In genomic region chr13:49499889-49500660, GRCh38 we compare ENCODE assay signal across 11 cellular contexts.
DNase-seq lines count a peak whose midpoint lies in the region; ATAC-seq and TF ChIP-seq lines count a peak whose summit lies in the region.
"Had no signal": no experiment of that assay in that cellular context is flagged by ENCODE, and none has a peak within 500 bp of the region (broad histone marks: within the 10 kb centered on the region; RNA-seq: fewer than 3 reads in every experiment).

No MANE protein-coding gene starts in this region.

- CTCF ChIA-PET in activated naive CD4-positive, alpha-beta T cell treated with anti-CD3 and anti-CD28 coated beads, Interleukin-2, amount 10 ng/mL, durations not matched to agents 7 days and 5 days (lab: Charles Lee), result no interaction called here

- ATAC-seq in HG03520 (IDR thresholded peaks at IDR 0.05; ENCODE audit: unreplicated experiment), result no peak
- no peak for ATAC-seq in GM21447 (IDR thresholded peaks at IDR 0.05; ENCODE audit: unreplicated experiment)
- ATAC-seq in HG03135 (IDR thresholded peaks at IDR 0.05; ENCODE audit: unreplicated experiment), result no peak
- ATAC-seq: left colon had no signal

- TF ChIP-seq CTCF in foreskin fibroblast (IDR thresholded peaks at IDR 0.05; ENCODE audit: low read depth, low read length), result no peak

- H3K4me3 ChIP-seq in foreskin fibroblast (ENCODE audit: low read depth in 1 of 2, low read length in 2 of 2), result peak overlapping the region; percentile 9 to 10
- H3K4me3 ChIP-seq: MG63, tibial nerve had no signal

- peaks cover 40% of the 10 kb centered on the region for H3K36me3 Mint-ChIP-seq in activated naive CD4-positive, alpha-beta T cell treated with anti-CD3 and anti-CD28 coated beads, Interleukin-2, amount 10 ng/mL, durations not matched to agents 7 days and 5 days

- H3K27me3 Mint-ChIP-seq in activated naive CD4-positive, alpha-beta T cell treated with anti-CD3 and anti-CD28 coated beads, Interleukin-2, amount 10 ng/mL, durations not matched to agents 7 days and 5 days, result no peaks in the 10 kb centered on the region

- H3K27ac Mint-ChIP-seq in activated naive CD4-positive, alpha-beta T cell treated with anti-CD3 and anti-CD28 coated beads, Interleukin-2, amount 10 ng/mL, durations not matched to agents 7 days and 5 days, result peak overlapping the region; percentile 35

- H3K4me1 Mint-ChIP-seq in activated naive CD4-positive, alpha-beta T cell treated with anti-CD3 and anti-CD28 coated beads, Interleukin-2, amount 10 ng/mL, durations not matched to agents 7 days and 5 days, result peaks cover 48% of the 10 kb centered on the region

- H3K4me3 Mint-ChIP-seq in activated naive CD4-positive, alpha-beta T cell treated with anti-CD3 and anti-CD28 coated beads, Interleukin-2, amount 10 ng/mL, durations not matched to agents 7 days and 5 days, result no peak overlapping the region

- H3K9me3 Mint-ChIP-seq in activated naive CD4-positive, alpha-beta T cell treated with anti-CD3 and anti-CD28 coated beads, Interleukin-2, amount 10 ng/mL, durations not matched to agents 7 days and 5 days, result no peaks in the 10 kb centered on the region

- peak; percentile 17 for DNase-seq in stimulated activated CD4-positive, alpha-beta T cell treated with anti-CD3 and anti-CD28 coated beads, Interleukin-4, amount 100 ng/mL, for 24 hours
- no peak for DNase-seq in stimulated activated CD4-positive, alpha-beta T cell treated with anti-CD3 and anti-CD28 coated beads, Interleukin-4, amount 100 ng/mL, for 4 hours
- peak; percentile 29 for DNase-seq in activated naive CD4-positive, alpha-beta T cell treated with anti-CD3 and anti-CD28 coated beads, Interleukin-2, amount 10 ng/mL, durations not matched to agents 7 days and 5 days
- DNase-seq in foreskin fibroblast (peak; percentile 49 to 70), DMS 273 (lab: John Stamatoyannopoulos, UW; ENCODE audit: unreplicated experiment) (no peak)
- DNase-seq: left colon, MG63 had no signal

Comparison
In these comparisons a context has a peak if more than half of its experiments do, and no peak if none do; other contexts are left out.
1. DNase-seq: peak in stimulated activated CD4-positive, alpha-beta T cell treated with anti-CD3 and anti-CD28 coated beads, Interleukin-4, amount 100 ng/mL, for 24 hours (single experiment), activated naive CD4-positive, alpha-beta T cell treated with anti-CD3 and anti-CD28 coated beads, Interleukin-2, amount 10 ng/mL, durations not matched to agents 7 days and 5 days (single experiment) and foreskin fibroblast (2 of 2); none in stimulated activated CD4-positive, alpha-beta T cell treated with anti-CD3 and anti-CD28 coated beads, Interleukin-4, amount 100 ng/mL, for 4 hours (0 of 2) and DMS 273 (single experiment).